16 cellular contexts compared by ENCODE assay signal in genomic region chr9:21770877-21771560, GRCh38. TPM values are rescaled to one million over a fixed set of nuclear protein-coding genes. Genes with fewer than 3 reads are reported as not detected.
DNase-seq lines count a peak whose midpoint lies in the region; TF ChIP-seq lines count a peak whose summit lies in the region.
"Had no signal": no experiment of that assay in that cellular context is flagged by ENCODE, and none has a peak within 500 bp of the region (broad histone marks: within the 10 kb centered on the region; RNA-seq: fewer than 3 reads in every experiment).

No MANE protein-coding gene starts in this region.

- H3K4me1 ChIP-seq in ACC112 (ENCODE audit: control insufficient read depth, insufficient read depth, low read length, unreplicated experiment), result peaks cover 26% of the 10 kb centered on the region
- H3K4me1 ChIP-seq in mesendoderm (ENCODE audit: control insufficient read depth, low read depth, low read length), result no peaks in the 10 kb centered on the region
- H3K4me1 ChIP-seq: testis had no signal

- H4K5ac ChIP-seq in mesendoderm (ENCODE audit: low read length), result no peak overlapping the region

- no peak overlapping the region for H2BK5ac ChIP-seq in mesendoderm (ENCODE audit: low read length)

- peak overlapping the region; percentile 91 for H3K27ac Mint-ChIP-seq in HFFc6
- H3K27ac Mint-ChIP-seq: activated T-helper 1 cell treated with anti-CD3 and anti-CD28 coated beads, Interleukin-12 subunit alpha, Interleukin-12 subunit beta, Interleukin-2, Interleukin-4 antibody, amounts not matched to agents 30 ng/mL and 10 ng/mL and 1 ng/mL, durations not matched to agents 14 hours and 24 hours and 36 hours had no signal

- peaks cover 3% of the 10 kb centered on the region for H3K9me3 Mint-ChIP-seq in HFFc6
- H3K9me3 Mint-ChIP-seq: activated T-helper 1 cell treated with anti-CD3 and anti-CD28 coated beads, Interleukin-12 subunit alpha, Interleukin-12 subunit beta, Interleukin-2, Interleukin-4 antibody, amounts not matched to agents 30 ng/mL and 10 ng/mL and 1 ng/mL, durations not matched to agents 14 hours and 24 hours and 36 hours had no signal

- peak overlapping the region; percentile 88 for H3K27ac ChIP-seq in ACC112 (ENCODE audit: low read depth, low read length)
- H3K27ac ChIP-seq in mesendoderm (ENCODE audit: low read depth, low read length), result no peak overlapping the region
- H3K27ac ChIP-seq: BLaER1 treated with 17β-estradiol and CSF1 and Interleukin-3, amounts not matched to agents 10 nM and 100 nM; testis; VCaP had no signal

- WGBS in mesendoderm (ENCODE audit: extremely low coverage, insufficient coverage, low lambda C conversion rate), result no CpG with 5 or more reads among the region's 1 CpG
- 49 to 52% methylated on average over 1 of the region's 1 CpG for WGBS in lower leg skin, 2 donors

- no peak overlapping the region for H3K56ac ChIP-seq in mesendoderm (ENCODE audit: low read length)

- H3K36me3 ChIP-seq in ACC112 (ENCODE audit: insufficient read depth, low read length), result no peaks in the 10 kb centered on the region
- H3K36me3 ChIP-seq in mesendoderm (ENCODE audit: control insufficient read depth, insufficient read depth, low read length), result no peaks in the 10 kb centered on the region
- H3K36me3 ChIP-seq: BLaER1 treated with 17β-estradiol and CSF1 and Interleukin-3, amounts not matched to agents 10 nM and 100 nM had no signal

- no peak for TF ChIP-seq POLR2A in lower leg skin (IDR thresholded peaks at IDR 0.05)

- peak overlapping the region; percentile 89 for H2AFZ ChIP-seq in ACC112 (ENCODE audit: low read length, unreplicated experiment)

- no peak overlapping the region for H3K18ac ChIP-seq in mesendoderm (ENCODE audit: low read length)

- H3K79me1 ChIP-seq in mesendoderm (ENCODE audit: low read length), result no peaks in the 10 kb centered on the region

- no peak overlapping the region for H3K4me2 ChIP-seq in mesendoderm (ENCODE audit: low read length)

- H3K9ac ChIP-seq in mesendoderm (ENCODE audit: low read length), result no peak overlapping the region
- H3K9ac ChIP-seq: BLaER1 treated with 17β-estradiol and CSF1 and Interleukin-3, amounts not matched to agents 10 nM and 100 nM had no signal

- peaks cover 9% of the 10 kb centered on the region for H3K36me3 Mint-ChIP-seq in HFFc6 (ENCODE audit: low read depth)

- H3K23ac ChIP-seq in mesendoderm (ENCODE audit: low read length), result no peak overlapping the region

- no peaks in the 10 kb centered on the region for H3K79me2 ChIP-seq in ACC112 (ENCODE audit: control insufficient read depth, insufficient read depth, low read length, unreplicated experiment)
- H3K79me2 ChIP-seq in mesendoderm (ENCODE audit: control insufficient read depth, insufficient read depth, low read length), result no peaks in the 10 kb centered on the region

- DNase-seq in HFFc6 (peak; percentile 81), astrocyte of the hippocampus (ENCODE audit: low read depth, low spot score) (peak; percentile 66), kidney glomerular epithelial cell (lab: John Stamatoyannopoulos, UW) (peak; percentile 38), mesendoderm (no peak), lower leg skin (ENCODE audit: low spot score in 2 of 2) (no peak), NCI-H2107 treated with DMSO at 0.1 percent for 48 hours (lab: John Stamatoyannopoulos, UW; ENCODE audit: unreplicated experiment) (no peak)
- DNase-seq in activated effector memory CD4-positive, alpha-beta T cell treated with Interleukin-2 at 50 U/mL for 16 hours, result no peak
- DNase-seq: GOT3, hippocampal formation, retina, SHP77, testis had no signal

- intact Hi-C loops in lower leg skin (cut with DNase I; ENCODE audit: low total_unique reads), result no loop called here

- no peak overlapping the region for H2AK5ac ChIP-seq in mesendoderm (ENCODE audit: low read length)

- TF ChIP-seq CTCF in HFFc6 (IDR thresholded peaks at IDR 0.05), result no peak
- TF ChIP-seq CTCF in lower leg skin (IDR thresholded peaks at IDR 0.05), result no peak

- H3K27me3 Mint-ChIP-seq in HFFc6 (ENCODE audit: insufficient read depth), result no peaks in the 10 kb centered on the region

- H3K4me3 Mint-ChIP-seq in HFFc6, result peak overlapping the region; percentile 74
- H3K4me3 Mint-ChIP-seq: activated T-helper 1 cell treated with anti-CD3 and anti-CD28 coated beads, Interleukin-12 subunit alpha, Interleukin-12 subunit beta, Interleukin-2, Interleukin-4 antibody, amounts not matched to agents 30 ng/mL and 10 ng/mL and 1 ng/mL, durations not matched to agents 14 hours and 24 hours and 36 hours had no signal

- no peak overlapping the region for H4K8ac ChIP-seq in mesendoderm (ENCODE audit: low read depth, low read length)

- no peaks in the 10 kb centered on the region for H3K27me3 ChIP-seq in ACC112 (ENCODE audit: insufficient read depth, low read length)
- H3K27me3 ChIP-seq in mesendoderm (ENCODE audit: insufficient read depth, low read length, poor library complexity), result no peaks in the 10 kb centered on the region
- H3K27me3 ChIP-seq: BLaER1 treated with 17β-estradiol and CSF1 and Interleukin-3, amounts not matched to agents 10 nM and 100 nM; testis had no signal

- H2BK120ac ChIP-seq in mesendoderm (ENCODE audit: low read depth, low read length), result no peak overlapping the region

- H3K4me1 Mint-ChIP-seq in HFFc6 (ENCODE audit: low read depth), result peaks cover 28% of the 10 kb centered on the region

- no peak overlapping the region for H2BK15ac ChIP-seq in mesendoderm (replicated peaks; ENCODE audit: low read depth)

- peak overlapping the region; percentile 63 for H3K4me3 ChIP-seq in ACC112 (ENCODE audit: low read depth, low read length)
- no peak overlapping the region for H3K4me3 ChIP-seq in mesendoderm (ENCODE audit: low read length)
- no peak overlapping the region for H3K4me3 ChIP-seq in lower leg skin (ENCODE audit: low read depth, poor library complexity, severe bottlenecking)
- H3K4me3 ChIP-seq: BLaER1 treated with 17β-estradiol and CSF1 and Interleukin-3, amounts not matched to agents 10 nM and 100 nM; testis had no signal

- no peak overlapping the region for H3K4ac ChIP-seq in mesendoderm (ENCODE audit: low read depth, low read length)

RNA-seq across cellular contexts. Expression of gene MTAP, which starts 31.4 kb away (rescaled TPM):
- 10 to 100 TPM; 40.7 to 65.2 (median 52.0) TPM for total RNA-seq in HFFc6 (2021; fragmentation: NEBNext Ultra II Directional; extraction: Animal tissue kit (Norgen Biotek cat#: 25700))
- polyA plus RNA-seq in mesendoderm (2013, experiment 1 of 2), result 48.3 TPM
- 51.0 TPM for polyA plus RNA-seq in mesendoderm (2013, experiment 2 of 2)
- total RNA-seq in lower leg skin, result 10 to 100 TPM; 12.9 to 18.2 (median 14.7) TPM

Comparison
In these comparisons a context has a peak if more than half of its experiments do, and no peak if none do; other contexts are left out.
1. DNase-seq: peak in HFFc6 (single experiment), astrocyte of the hippocampus (single experiment) and kidney glomerular epithelial cell (single experiment); none in mesendoderm (single experiment), activated effector memory CD4-positive, alpha-beta T cell treated with Interleukin-2 at 50 U/mL for 16 hours (single experiment), lower leg skin (0 of 2) and NCI-H2107 treated with DMSO at 0.1 percent for 48 hours (single experiment).